25 cellular contexts compared by ENCODE assay signal in the genomic region with DNA sequence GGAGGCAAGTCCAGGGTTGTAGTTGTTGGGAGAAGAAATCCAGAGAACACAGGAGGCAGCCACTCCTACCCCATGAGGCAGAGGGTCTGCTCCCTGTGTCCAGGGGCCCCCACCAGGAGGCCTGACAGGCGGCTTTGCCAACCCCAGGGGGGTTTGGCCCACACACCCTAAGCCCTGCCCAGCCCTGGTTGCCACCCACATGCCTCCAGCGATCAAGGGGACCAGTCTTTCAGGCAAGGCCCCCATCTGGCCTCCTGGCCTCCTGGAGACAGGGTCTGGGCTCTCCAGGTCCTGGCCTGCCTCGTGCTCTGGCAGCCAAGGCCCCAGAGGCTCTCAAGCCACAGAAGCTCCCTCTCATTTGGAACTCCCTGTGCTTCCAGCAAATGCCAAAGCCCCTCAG. TPM values are rescaled to one million over a fixed set of nuclear protein-coding genes. Genes with fewer than 3 reads are reported as not detected.
DNase-seq lines count a peak whose midpoint lies in the region; ATAC-seq, FAIRE-seq and TF ChIP-seq lines count a peak whose summit lies in the region.
"Had no signal": no experiment of that assay in that cellular context is flagged by ENCODE, and none has a peak within 500 bp of the region (broad histone marks: within the 10 kb centered on the region; RNA-seq: fewer than 3 reads in every experiment).

No MANE protein-coding gene starts in this region.

- no peak overlapping the region for H4K5ac ChIP-seq in H1 (ENCODE audit: insufficient read length, low read depth, low read length)

- no peak overlapping the region for H3K56ac ChIP-seq in H1 (replicated peaks; ENCODE audit: insufficient read length, low read depth, low read length)

- H3K27ac ChIP-seq in HEK293 (ENCODE audit: extremely low read depth, low read depth, low read length) (no peak overlapping the region), H1 (ENCODE audit: low read depth, low read length) (no peak overlapping the region), neuronal stem cell (replicated peaks; ENCODE audit: low read length) (no peak overlapping the region), tibial nerve (peak overlapping the region in 3 of 4 donors; percentile 40 to 83 (median 56)), gastrocnemius medialis (no peak overlapping the region)
- H3K27ac ChIP-seq: A549; BLaER1 treated with 17β-estradiol and CSF1 and Interleukin-3, amounts not matched to agents 10 nM and 100 nM; GM23248 had no signal

- H3K18ac ChIP-seq in H1 (ENCODE audit: extremely low read depth, low read length) (0 out of 2 replicates have a peak overlapping the region, but pooled peaks have one; percentile 13), neuronal stem cell (ENCODE audit: low read length) (peak overlapping the region; percentile 23)

- H4K20me1 ChIP-seq in H1 (replicated peaks in 1 of 2; ENCODE audit: control insufficient read depth in 1 of 2, insufficient read depth in 2 of 2, low read length in 2 of 2): no peaks in the 10 kb centered on the region

- H3K27me3 ChIP-seq in H1 (replicated peaks in 1 of 4; ENCODE audit: control insufficient read depth in 3 of 4, extremely low read depth in 1 of 4, insufficient read depth in 3 of 4, low read length in 3 of 4) (no peaks in the 10 kb centered on the region; a peak in 1 of 7 replicates), neuronal stem cell (ENCODE audit: control insufficient read depth in 3 of 3, insufficient read depth in 3 of 3, low read depth in 1 of 3, low read length in 3 of 3) (no peaks in the 10 kb centered on the region), tibial nerve (no peaks in the 10 kb centered on the region), gastrocnemius medialis (no peaks in the 10 kb centered on the region)
- H3K27me3 ChIP-seq: BE2C had no signal

- H3K9me3 ChIP-seq in HEK293 (ENCODE audit: control insufficient read depth, insufficient read depth, low read depth, low read length): no peaks in the 10 kb centered on the region
- H3K9me3 ChIP-seq in H1 (ENCODE audit: insufficient read depth in 2 of 2, low read depth in 1 of 2, low read length in 1 of 2): peaks cover 26 to 30% of the 10 kb centered on the region in 2 experiments
- H3K9me3 ChIP-seq in neuronal stem cell (replicated peaks in 1 of 2; ENCODE audit: control insufficient read depth in 2 of 2, insufficient read depth in 1 of 2, low read depth in 1 of 2, low read length in 2 of 2): peaks cover 0 to 29% of the 10 kb centered on the region in 2 donors
- H3K9me3 ChIP-seq in tibial nerve: peaks cover 0 to 22% (median 0%) of the 10 kb centered on the region in 4 donors
- no peaks in the 10 kb centered on the region for H3K9me3 ChIP-seq in gastrocnemius medialis
- H3K9me3 ChIP-seq: A549; BE2C; BLaER1 treated with 17β-estradiol and CSF1 and Interleukin-3, amounts not matched to agents 10 nM and 100 nM; HAP-1 had no signal

- peaks cover 0 to 32% of the 10 kb centered on the region in 2 experiments; a peak in 1 of 3 replicates for H3K36me3 ChIP-seq in HEK293 (ENCODE audit: control insufficient read depth in 2 of 2, insufficient read depth in 1 of 2, low read length in 2 of 2)
- H3K36me3 ChIP-seq in H1 (ENCODE audit: control insufficient read depth in 2 of 4, insufficient read depth in 4 of 4, low read length in 3 of 4): peaks cover 6 to 30% (median 20%) of the 10 kb centered on the region in 4 experiments
- peaks cover 32 to 47% of the 10 kb centered on the region in 2 donors for H3K36me3 ChIP-seq in neuronal stem cell (replicated peaks in 1 of 2; ENCODE audit: control insufficient read depth in 2 of 2, insufficient read depth in 2 of 2, low read length in 2 of 2)
- peaks cover 4 to 55% (median 4%) of the 10 kb centered on the region in 3 donors for H3K36me3 ChIP-seq in tibial nerve
- no peaks in the 10 kb centered on the region for H3K36me3 ChIP-seq in gastrocnemius medialis
- H3K36me3 ChIP-seq: BE2C, HAP-1 had no signal

- peak overlapping the region; percentile 15; the same call in 1 of the 2 replicates for H2AK5ac ChIP-seq in H1 (ENCODE audit: low read depth, low read length)
- H2AK5ac ChIP-seq in neuronal stem cell (ENCODE audit: low read depth, low read length): no peak overlapping the region

- no peaks in the 10 kb centered on the region for H3K4me1 ChIP-seq in HEK293 (ENCODE audit: control insufficient read depth, insufficient read depth, low read length)
- H3K4me1 ChIP-seq in H1 (replicated peaks in 1 of 4; ENCODE audit: control insufficient read depth in 3 of 4, insufficient read depth in 4 of 4, low read length in 3 of 4): peaks cover 0 to 8% (median 5%) of the 10 kb centered on the region in 4 experiments; a peak in 4 of 7 replicates
- peaks cover 0 to 6% of the 10 kb centered on the region in 2 donors for H3K4me1 ChIP-seq in neuronal stem cell (ENCODE audit: control insufficient read depth in 2 of 2, insufficient read depth in 1 of 2, low read depth in 1 of 2, low read length in 2 of 2)
- H3K4me1 ChIP-seq in tibial nerve: peaks cover 0 to 20% (median 9%) of the 10 kb centered on the region in 4 donors
- no peaks in the 10 kb centered on the region for H3K4me1 ChIP-seq in gastrocnemius medialis
- H3K4me1 ChIP-seq: A549, BE2C, HAP-1 had no signal

- no peak for FAIRE-seq in H1 (lab: Jason Lieb, UNC)
- FAIRE-seq: A549, D721Med, GM12878, GM19239, H54 had no signal

- in situ Hi-C loops in gastrocnemius medialis (cut with MboI; ENCODE audit: low sequenced_read_pairs in 4 of 4): no loop called here

- H3K4me2 ChIP-seq in H1 (ENCODE audit: insufficient read depth in 1 of 2, low read depth in 2 of 2, low read length in 2 of 2) (no peak overlapping the region), neuronal stem cell (ENCODE audit: insufficient read depth, low read length, poor library complexity, severe bottlenecking) (no peak overlapping the region)
- H3K4me2 ChIP-seq: A549 had no signal

- H2BK12ac ChIP-seq in H1 (ENCODE audit: low read depth, low read length) (no peak overlapping the region), neuronal stem cell (ENCODE audit: low read length) (no peak overlapping the region)

- no peak overlapping the region for H2AFZ ChIP-seq in H1 (ENCODE audit: low read length)
- H2AFZ ChIP-seq in neuronal stem cell (ENCODE audit: low read length): no peak overlapping the region
- H2AFZ ChIP-seq: GM23248 had no signal

- H2BK20ac ChIP-seq in H1 (ENCODE audit: low read length): no peak overlapping the region

- no peak overlapping the region for H2BK15ac ChIP-seq in H1 (ENCODE audit: low read length)
- H2BK15ac ChIP-seq in neuronal stem cell (ENCODE audit: low read length): no peak overlapping the region

- no peak overlapping the region for H3K14ac ChIP-seq in H1 (ENCODE audit: insufficient read length)
- no peak overlapping the region for H3K14ac ChIP-seq in neuronal stem cell (ENCODE audit: low read length)

- CTCF ChIA-PET in HEK293 (lab: Yijun Ruan, JAX): no interaction called here
- CTCF ChIA-PET in H1 (lab: Charles Lee; ENCODE audit: partially characterized antibody): no interaction called here

- no peak for TF ChIP-seq EP300 in H1 (IDR thresholded peaks at IDR 0.05; ENCODE audit: borderline replicate concordance in 1 of 2, low read depth in 2 of 2, low read length in 2 of 2)
- TF ChIP-seq EP300 in tibial nerve (IDR thresholded peaks at IDR 0.05): no peak

- TF ChIP-seq POLR2A in H1 (IDR thresholded peaks at IDR 0.05; ENCODE audit: control extremely low read depth in 1 of 2, low read depth in 2 of 2, low read length in 2 of 2): no peak
- TF ChIP-seq POLR2A in tibial nerve (IDR thresholded peaks at IDR 0.05): no peak
- no peak for TF ChIP-seq POLR2A in gastrocnemius medialis (IDR thresholded peaks at IDR 0.05)

- H3K79me1 ChIP-seq in H1 (ENCODE audit: low read depth, low read length): no peaks in the 10 kb centered on the region
- no peaks in the 10 kb centered on the region for H3K79me1 ChIP-seq in neuronal stem cell (ENCODE audit: low read depth, low read length)

- TF ChIP-seq CTCF in HEK293 (tag by site-specific recombination; IDR thresholded peaks at IDR 0.05) (no peak), H1 (IDR thresholded peaks at IDR 0.05; ENCODE audit: control extremely low read depth in 1 of 3, insufficient read depth in 1 of 3, low read depth in 1 of 3, low read length in 3 of 3) (no peak), tibial nerve (IDR thresholded peaks at IDR 0.05) (no peak), gastrocnemius medialis (IDR thresholded peaks at IDR 0.05 in 4 of 5, conservative IDR thresholded peaks at IDR 0.05 in 1 of 5) (no peak)

- ATAC-seq in gastrocnemius medialis: no peak
- ATAC-seq: GM12878 had no signal

- 77% methylated on average over 3 of the region's 3 CpGs; no CpG with 5 or more reads in 1 of the 2 experiments for WGBS in H1 (ENCODE audit: extremely low coverage in 1 of 2, insufficient coverage in 1 of 2, insufficient read length in 1 of 2, insufficient replicate concordance in 2 of 2, low coverage in 1 of 2, low lambda C conversion rate in 2 of 2, missing lambda C conversion rate in 1 of 2), 2 experiments
- no CpG with 5 or more reads among the region's 3 CpGs for WGBS in neuronal stem cell (ENCODE audit: extremely low coverage in 2 of 2, insufficient read length in 2 of 2, insufficient replicate concordance in 1 of 2), 2 donors
- 57% methylated on average over 3 of the region's 3 CpGs; no CpG with 5 or more reads in 1 of the 2 donors for WGBS in tibial nerve, 2 donors

- intact Hi-C loops in gastrocnemius medialis (cut with DNase I; ENCODE audit: low total_unique reads): no loop called here

- DNase-seq in H1 (ENCODE audit: low read depth in 1 of 2, low spot score in 2 of 2) (no peak), neuronal stem cell (ENCODE audit: low spot score) (no peak), tibial nerve (ENCODE audit: low spot score in 2 of 2) (no peak), amygdala (lab: John Stamatoyannopoulos, UW) (no peak), gastrocnemius medialis (no peak), iPS-NIHi11 (ENCODE audit: low spot score) (no peak)
- DNase-seq: 8988T; ACHN; AML-193; BE2C; CD4-positive, alpha-beta T cell; CD8-positive, alpha-beta memory T cell; DMS 273 treated with DMSO at 0.1 percent for 48 hours; DMS79; EL; GDM1; GM23248 had no signal

- H2BK120ac ChIP-seq in H1 (replicated peaks; ENCODE audit: low read depth, low read length) (no peak overlapping the region), neuronal stem cell (ENCODE audit: low read depth, low read length) (no peak overlapping the region)

- no peak overlapping the region for H3K23ac ChIP-seq in H1 (ENCODE audit: insufficient read length)
- no peak overlapping the region for H3K23ac ChIP-seq in neuronal stem cell (ENCODE audit: low read depth, low read length, poor library complexity)

- H3K79me2 ChIP-seq in H1 (ENCODE audit: control insufficient read depth in 1 of 2, insufficient read depth in 2 of 2, low read length in 2 of 2): no peaks in the 10 kb centered on the region

- H3K4me3 ChIP-seq in HEK293 (ENCODE audit: low read depth, low read length) (no peak overlapping the region), H1 (ENCODE audit: extremely low read depth in 1 of 4, insufficient read depth in 2 of 4, low read depth in 3 of 4, low read length in 4 of 4) (no peak overlapping the region), neuronal stem cell (ENCODE audit: low read length in 2 of 2) (no peak overlapping the region), tibial nerve (no peak overlapping the region), gastrocnemius medialis (no peak overlapping the region)
- H3K4me3 ChIP-seq: A549; BLaER1 treated with 17β-estradiol and CSF1 and Interleukin-3, amounts not matched to agents 10 nM and 100 nM; GM12878; GM23248; HAP-1 had no signal

- H3K4ac ChIP-seq in H1 (replicated peaks; ENCODE audit: insufficient read length, low read depth, low read length): peak overlapping the region; percentile 7
- H3K4ac ChIP-seq in neuronal stem cell (ENCODE audit: low read length): no peak overlapping the region

- H3K9ac ChIP-seq in H1 (replicated peaks in 1 of 4; ENCODE audit: extremely low read depth in 1 of 4, low read depth in 3 of 4, low read length in 3 of 4) (no peak overlapping the region), neuronal stem cell (ENCODE audit: low read depth, low read length, poor library complexity) (no peak overlapping the region)
- H3K9ac ChIP-seq: GM23248 had no signal

- H3K23me2 ChIP-seq in H1 (ENCODE audit: low read depth, low read length): no peaks in the 10 kb centered on the region

- peak overlapping the region; percentile 66; the same call in 1 of the 2 replicates for H2BK5ac ChIP-seq in H1 (ENCODE audit: low read depth, low read length)
- no peak overlapping the region for H2BK5ac ChIP-seq in neuronal stem cell (ENCODE audit: low read length)

- no peak overlapping the region for H4K91ac ChIP-seq in H1 (replicated peaks; ENCODE audit: insufficient read length, low read length)
- no peak overlapping the region for H4K91ac ChIP-seq in neuronal stem cell (ENCODE audit: low read depth, low read length, poor library complexity)

- H4K8ac ChIP-seq in H1 (ENCODE audit: extremely low read depth, insufficient read depth, low read length) (no peak overlapping the region), neuronal stem cell (ENCODE audit: low read depth, low read length) (no peak overlapping the region)

- no peak for TF ChIP-seq RAD21 in H1 (IDR thresholded peaks at IDR 0.05 in 1 of 2, conservative IDR thresholded peaks at IDR 0.05 in 1 of 2; ENCODE audit: low read depth in 2 of 2, low read length in 2 of 2)

- POLR2A ChIA-PET in HEK293 (lab: Yijun Ruan, JAX) (no interaction called here), H1 (lab: Charles Lee; ENCODE audit: partially characterized antibody) (interaction anchor here (1.9 kb wide), 1 partner anchor 18 kb away, joined by 6 read pairs; no protein-coding TSS in a partner anchor)

RNA-seq across cellular contexts. Expression of gene SDC3, which starts 38.5 kb away (rescaled TPM):
- total RNA-seq in H1 (2021; fragmentation: NEBNext Ultra II Directional; extraction: Animal tissue kit (Norgen Biotek cat#: 25700)): 26.8 and 27.0 TPM in 2 replicates
- polyA plus RNA-seq in H1 (2011; rRNA removed): 7.0 and 12.7 TPM in 2 replicates
- polyA plus RNA-seq in H1 (2011; cell fraction: cytosol; rRNA removed): 8.1 TPM
- 18.5 TPM for polyA plus RNA-seq in H1 (2011; cell fraction: nucleus; rRNA removed)
- polyA plus RNA-seq in H1 (2012, experiment 1 of 2): 17.6 to 28.5 TPM (median 21.8 TPM) in 4 replicates
- 15.0 TPM for polyA plus RNA-seq in H1 (2012, experiment 2 of 2)
- 32.4 TPM for polyA plus RNA-seq in H1 (2013, experiment 1 of 2)
- 33.1 TPM for polyA plus RNA-seq in H1 (2013, experiment 2 of 2)
- 8.2 and 9.3 TPM in 2 replicates for polyA minus RNA-seq in H1 (2011; rRNA and poly(A)+ RNA removed)
- polyA minus RNA-seq in H1 (2011; cell fraction: cytosol; rRNA and poly(A)+ RNA removed): 15.2 TPM
- polyA minus RNA-seq in H1 (2011; cell fraction: nucleus; rRNA and poly(A)+ RNA removed): 12.0 TPM
- 63.6 TPM for polyA plus RNA-seq in neuronal stem cell (2013, experiment 1 of 2)
- 63.6 TPM for polyA plus RNA-seq in neuronal stem cell (2013, experiment 2 of 2)
- total RNA-seq in tibial nerve (10 to 100 TPM; 47.1 to 78.9 (median 64.2) TPM), gastrocnemius medialis (1 to 10 TPM; 2.7 to 5.6 (median 3.0) TPM)
- polyA plus RNA-seq: CD8-positive, alpha-beta memory T cell had no signal

Comparison
In these comparisons a context has a peak if more than half of its experiments do, and no peak if none do; other contexts are left out.
1. H3K27ac ChIP-seq: peak in tibial nerve (3 of 4); none in HEK293 (single experiment), H1 (single experiment), neuronal stem cell (single experiment) and gastrocnemius medialis (0 of 4).